18 cellular contexts compared by ENCODE assay signal in genomic region chr12:89506050-89506449, GRCh38.
"Had no signal": no experiment of that assay in that cellular context is flagged by ENCODE, and none has a peak within 500 bp of the region (broad histone marks: within the 10 kb centered on the region; RNA-seq: fewer than 3 reads in every experiment).

No MANE protein-coding gene starts in this region.

- H3K27me3 Mint-ChIP-seq: activated CD4-positive, alpha-beta T cell treated with anti-CD3 and anti-CD28 coated beads for 36 hours had no signal

- H3K27ac ChIP-seq: ascending aorta, breast epithelium, lower lobe of right lung, upper lobe of left lung had no signal

- H3K4me1 ChIP-seq: ascending aorta, breast epithelium had no signal

- H3K27ac Mint-ChIP-seq: activated CD4-positive, alpha-beta T cell treated with anti-CD3 and anti-CD28 coated beads for 36 hours; activated naive CD4-positive, alpha-beta T cell treated with anti-CD3 and anti-CD28 coated beads for 36 hours; activated T-helper 2 cell treated with anti-CD3 and anti-CD28 coated beads, Interferon-gamma antibody, Interleukin-2, Interleukin-4, amounts not matched to agents 10 μg/mL and 5 μg/mL and 100 μg/mL, durations not matched to agents 14 hours and 24 hours and 36 hours; nephron; WTC11 had no signal

- H3K9me3 ChIP-seq: ascending aorta, breast epithelium, lower lobe of right lung, upper lobe of left lung had no signal

- H3K27me3 ChIP-seq: ascending aorta, breast epithelium, upper lobe of left lung had no signal

- H3K4me3 Mint-ChIP-seq: activated CD4-positive, alpha-beta T cell treated with anti-CD3 and anti-CD28 coated beads for 36 hours; activated naive CD4-positive, alpha-beta T cell treated with anti-CD3 and anti-CD28 coated beads for 36 hours; nephron; WTC11 had no signal

- H3K4me1 Mint-ChIP-seq: nephron had no signal

- H3K36me3 ChIP-seq: breast epithelium, lower lobe of right lung, upper lobe of left lung had no signal

- ATAC-seq: activated CD4-positive, alpha-beta T cell treated with anti-CD3 and anti-CD28 coated beads for 36 hours; lower lobe of right lung; stimulated activated naive CD8-positive, alpha-beta T cell treated with anti-CD3 and anti-CD28 coated beads, Interleukin-15, Interleukin-2, amounts not matched to agents 100 U/mL and 50 U/mL, for 24 hours; WTC11 had no signal

- H3K4me3 ChIP-seq: ascending aorta, breast epithelium, lower lobe of right lung, upper lobe of left lung had no signal

- DNase-seq: activated CD4-positive, alpha-beta T cell treated with anti-CD3 and anti-CD28 coated beads for 36 hours; activated CD4-positive, alpha-beta T cell treated with anti-CD3 and anti-CD28 coated beads, Interleukin-2, amount 50 U/mL, for 48 hours; activated naive CD4-positive, alpha-beta T cell treated with anti-CD3 and anti-CD28 coated beads for 36 hours; activated T-cell treated with anti-CD3 and anti-CD28 coated beads, Interleukin-2, amount 50 U/mL, for 1 hour; cerebellar nuclear complex; effector CD8-positive, alpha-beta T cell; left colon; lower lobe of right lung; nucleus accumbens; posterior cingulate gyrus; stimulated activated CD4-positive, alpha-beta T cell treated with anti-CD3 and anti-CD28 coated beads, Interleukin-2, amount 100 ng/mL, for 24 hours; stimulated activated naive CD8-positive, alpha-beta T cell treated with anti-CD3 and anti-CD28 coated beads, Interleukin-15, Interleukin-2, amounts not matched to agents 100 U/mL and 50 U/mL, for 24 hours; upper lobe of left lung had no signal

- H3K9me3 Mint-ChIP-seq: activated naive CD4-positive, alpha-beta T cell treated with anti-CD3 and anti-CD28 coated beads for 36 hours; activated T-helper 2 cell treated with anti-CD3 and anti-CD28 coated beads, Interferon-gamma antibody, Interleukin-2, Interleukin-4, amounts not matched to agents 10 μg/mL and 5 μg/mL and 100 μg/mL, durations not matched to agents 14 hours and 24 hours and 36 hours; nephron had no signal
